In the genomic region with DNA sequence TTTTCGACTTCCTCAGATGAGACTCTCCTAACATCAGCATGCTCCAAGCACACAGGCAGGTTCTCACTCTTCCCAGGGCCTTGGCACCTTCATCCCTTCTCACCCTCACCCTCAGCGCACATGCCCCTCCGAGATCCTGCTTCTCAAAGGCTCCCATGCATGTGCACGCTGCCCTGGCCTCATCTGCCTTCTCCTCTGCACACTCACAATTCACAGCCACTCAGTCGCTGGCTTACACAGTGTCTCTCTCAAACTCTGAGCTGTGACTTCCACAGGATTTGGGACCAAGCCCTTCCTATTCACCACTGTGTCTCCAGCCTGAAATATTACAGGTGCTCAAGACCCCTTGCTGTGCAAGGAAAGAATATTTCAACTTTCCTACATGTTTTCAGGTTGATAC, we compare ENCODE assay signal across 36 cellular contexts.
"Had no signal": no experiment of that assay in that cellular context is flagged by ENCODE, and none has a peak within 500 bp of the region (broad histone marks: within the 10 kb centered on the region; RNA-seq: fewer than 3 reads in every experiment).

No MANE protein-coding gene starts in this region.

- H3K27me3 Mint-ChIP-seq: activated B cell treated with CpG ODN at 0.5 μM for 24 hours; activated naive CD8-positive, alpha-beta T cell treated with anti-CD3 and anti-CD28 coated beads for 36 hours; activated naive CD8-positive, alpha-beta T cell treated with anti-CD3 and anti-CD28 coated beads, Interleukin-2, amount 50 U/mL, for 24 hours; activated T-cell treated with anti-CD3 and anti-CD28 coated beads, Interleukin-2, amount 50 U/mL, for 24 hours; T-cell had no signal

- H3K27me3 ChIP-seq: adrenal gland, ascending aorta, breast epithelium, cardiac muscle cell, colonic mucosa, foreskin keratinocyte, gastrocnemius medialis, heart right ventricle had no signal

- H3K36me3 ChIP-seq: breast epithelium, colonic mucosa, WERI-Rb-1 had no signal

- H3K27ac Mint-ChIP-seq: activated B cell treated with CpG ODN at 0.5 μM for 24 hours; activated naive CD8-positive, alpha-beta T cell treated with anti-CD3 and anti-CD28 coated beads for 36 hours; activated naive CD8-positive, alpha-beta T cell treated with anti-CD3 and anti-CD28 coated beads, Interleukin-2, amount 50 U/mL, for 24 hours; activated T-cell treated with anti-CD3 and anti-CD28 coated beads, Interleukin-2, amount 50 U/mL, for 24 hours; activated T-cell treated with anti-CD3 and anti-CD28 coated beads, Interleukin-2, amount 50 U/mL, for 72 hours; brain; T-cell; T-helper 1 cell treated with Interleukin-12 subunit alpha and Interleukin-12 subunit beta and Interleukin-4 antibody, amounts not matched to agents 30 μg/mL and 1 μg/mL, for 36 hours; T-helper 2 cell treated with Interferon-gamma antibody and Interleukin-4, amounts not matched to agents 5 μg/mL and 100 μg/mL, for 36 hours had no signal

- DNase-seq: activated B cell treated with CpG ODN at 0.5 μM for 24 hours; activated CD4-positive, alpha-beta T cell treated with anti-CD3 and anti-CD28 coated beads for 48 hours; activated CD4-positive, alpha-beta T cell treated with anti-CD3 and anti-CD28 coated beads, Interleukin-2, amount 50 U/mL, for 1 hour; activated CD4-positive, alpha-beta T cell treated with anti-CD3 and anti-CD28 coated beads, Interleukin-2, amount 50 U/mL, for 48 hours; activated CD8-positive, alpha-beta memory T cell treated with anti-CD3 and anti-CD28 coated beads, Interleukin-2, amount 50 U/mL, for 48 hours; activated effector memory CD4-positive, alpha-beta T cell treated with Interleukin-2 at 50 U/mL for 16 hours; activated gamma-delta T cell treated with Interleukin-2 at 50 U/mL for 16 hours; activated naive CD4-positive, alpha-beta T cell treated with anti-CD3 and anti-CD28 coated beads, Interleukin-2, amount 50 U/mL, for 16 hours; activated naive CD4-positive, alpha-beta T cell treated with Interleukin-2 at 50 U/mL for 16 hours; activated naive CD8-positive, alpha-beta T cell treated with anti-CD3 and anti-CD28 coated beads for 36 hours; activated naive CD8-positive, alpha-beta T cell treated with anti-CD3 and anti-CD28 coated beads, Interleukin-2, amount 50 U/mL, for 24 hours; activated T-cell treated with anti-CD3 and anti-CD28 coated beads for 4 hours; activated T-cell treated with anti-CD3 and anti-CD28 coated beads, Interleukin-2, amount 50 U/mL, for 24 hours; activated T-cell treated with anti-CD3 and anti-CD28 coated beads, Interleukin-2, amount 50 U/mL, for 72 hours; adrenal gland; amygdala; central memory CD4-positive, alpha-beta T cell; cerebellar nuclear complex; colonic mucosa; effector CD8-positive, alpha-beta T cell; foreskin keratinocyte; gastrocnemius medialis; heart right ventricle; SW 1271; T-cell; T1000; WERI-Rb-1 had no signal

- ATAC-seq: activated CD4-positive, CD25-positive, alpha-beta regulatory T cell treated with anti-CD3 and anti-CD28 coated beads, Interleukin-2, amount 50 U/mL, for 24 hours; activated naive CD8-positive, alpha-beta T cell treated with anti-CD3 and anti-CD28 coated beads, Interleukin-2, amount 50 U/mL, for 24 hours; activated T-cell treated with anti-CD3 and anti-CD28 coated beads, Interleukin-2, amount 50 U/mL, for 72 hours; esophagus mucosa; foreskin keratinocyte; gastrocnemius medialis; heart right ventricle; T-cell had no signal

- H3K4me1 Mint-ChIP-seq: activated B cell treated with CpG ODN at 0.5 μM for 24 hours, brain had no signal

- FAIRE-seq: endometrium had no signal

- H3K4me3 ChIP-seq: adrenal gland, ascending aorta, breast epithelium, cardiac muscle cell, colonic mucosa, gastrocnemius medialis, heart right ventricle had no signal

- H3K27ac ChIP-seq: adrenal gland, ascending aorta, breast epithelium, cardiac muscle cell, colonic mucosa, foreskin keratinocyte, gastrocnemius medialis, WERI-Rb-1 had no signal

- H3K4me1 ChIP-seq: adrenal gland, ascending aorta, breast epithelium, colonic mucosa, foreskin keratinocyte, gastrocnemius medialis had no signal

- H3K4me3 Mint-ChIP-seq: activated B cell treated with CpG ODN at 0.5 μM for 24 hours; activated naive CD8-positive, alpha-beta T cell treated with anti-CD3 and anti-CD28 coated beads for 36 hours; activated naive CD8-positive, alpha-beta T cell treated with anti-CD3 and anti-CD28 coated beads, Interleukin-2, amount 50 U/mL, for 24 hours; activated T-cell treated with anti-CD3 and anti-CD28 coated beads, Interleukin-2, amount 50 U/mL, for 24 hours; activated T-cell treated with anti-CD3 and anti-CD28 coated beads, Interleukin-2, amount 50 U/mL, for 72 hours; brain; T-cell; T-helper 1 cell treated with Interleukin-12 subunit alpha and Interleukin-12 subunit beta and Interleukin-4 antibody, amounts not matched to agents 30 μg/mL and 1 μg/mL, for 36 hours; T-helper 2 cell treated with Interferon-gamma antibody and Interleukin-4, amounts not matched to agents 5 μg/mL and 100 μg/mL, for 36 hours had no signal

- H3K9me3 ChIP-seq: adrenal gland, ascending aorta, breast epithelium, colonic mucosa, gastrocnemius medialis had no signal

- H3K9me3 Mint-ChIP-seq: activated B cell treated with CpG ODN at 0.5 μM for 24 hours; activated naive CD8-positive, alpha-beta T cell treated with anti-CD3 and anti-CD28 coated beads for 36 hours; activated naive CD8-positive, alpha-beta T cell treated with anti-CD3 and anti-CD28 coated beads, Interleukin-2, amount 50 U/mL, for 24 hours; activated T-cell treated with anti-CD3 and anti-CD28 coated beads, Interleukin-2, amount 50 U/mL, for 24 hours; activated T-cell treated with anti-CD3 and anti-CD28 coated beads, Interleukin-2, amount 50 U/mL, for 72 hours; T-cell; T-helper 1 cell treated with Interleukin-12 subunit alpha and Interleukin-12 subunit beta and Interleukin-4 antibody, amounts not matched to agents 30 μg/mL and 1 μg/mL, for 36 hours; T-helper 2 cell treated with Interferon-gamma antibody and Interleukin-4, amounts not matched to agents 5 μg/mL and 100 μg/mL, for 36 hours had no signal
